In genomic region chr21:32844076-32844475, GRCh38 we compare ENCODE assay signal across 27 cellular contexts.
"Had no signal": no experiment of that assay in that cellular context is flagged by ENCODE, and none has a peak within 500 bp of the region (broad histone marks: within the 10 kb centered on the region; RNA-seq: fewer than 3 reads in every experiment).

No MANE protein-coding gene starts in this region.

- H3K4me2 ChIP-seq: hepatocyte had no signal

- H3K4me3 ChIP-seq: breast epithelium, cardiac muscle cell, coronary artery, dorsolateral prefrontal cortex, gastroesophageal sphincter, heart right ventricle, hepatocyte had no signal

- H3K27ac ChIP-seq: breast epithelium, cardiac muscle cell, coronary artery, dorsolateral prefrontal cortex, gastroesophageal sphincter, heart right ventricle, hepatocyte, WERI-Rb-1 had no signal

- H3K9me3 ChIP-seq: breast epithelium, gastroesophageal sphincter, heart right ventricle had no signal

- H3K27me3 ChIP-seq: breast epithelium, cardiac muscle cell, dorsolateral prefrontal cortex, gastroesophageal sphincter had no signal

- H3K4me1 ChIP-seq: breast epithelium, gastroesophageal sphincter, heart right ventricle had no signal

- H3K79me2 ChIP-seq: hepatocyte had no signal

- DNase-seq: activated B cell treated with CpG ODN at 0.5 μM for 24 hours; activated CD4-positive, alpha-beta T cell treated with anti-CD3 and anti-CD28 coated beads for 48 hours; activated CD4-positive, alpha-beta T cell treated with anti-CD3 and anti-CD28 coated beads, Interleukin-2, amount 50 U/mL, for 1 hour; activated CD4-positive, alpha-beta T cell treated with anti-CD3 and anti-CD28 coated beads, Interleukin-2, amount 50 U/mL, for 48 hours; activated CD8-positive, alpha-beta memory T cell treated with anti-CD3 and anti-CD28 coated beads for 24 hours; activated CD8-positive, alpha-beta T cell treated with anti-CD3 and anti-CD28 coated beads for 36 hours; activated effector memory CD4-positive, alpha-beta T cell treated with Interleukin-2 at 50 U/mL for 16 hours; activated gamma-delta T cell treated with Interleukin-2 at 50 U/mL for 16 hours; activated naive CD4-positive, alpha-beta T cell treated with anti-CD3 and anti-CD28 coated beads, Interleukin-2, amount 50 U/mL, for 16 hours; activated naive CD4-positive, alpha-beta T cell treated with Interleukin-2 at 50 U/mL for 16 hours; activated T-cell treated with anti-CD3 and anti-CD28 coated beads, Interleukin-2, amount 50 U/mL, for 4 hours; amygdala; aorta; dorsolateral prefrontal cortex; effector memory CD4-positive, alpha-beta T cell; endodermal cell; foreskin melanocyte; heart right ventricle; T-helper 1 cell; T-helper 17 cell; WERI-Rb-1 had no signal

- H3K36me3 ChIP-seq: breast epithelium, cardiac muscle cell, gastroesophageal sphincter, heart right ventricle, WERI-Rb-1 had no signal

- FAIRE-seq: TTC549 had no signal

- H2AFZ ChIP-seq: hepatocyte had no signal
